ENCODE assay signal across 29 cellular contexts in the genomic region with DNA sequence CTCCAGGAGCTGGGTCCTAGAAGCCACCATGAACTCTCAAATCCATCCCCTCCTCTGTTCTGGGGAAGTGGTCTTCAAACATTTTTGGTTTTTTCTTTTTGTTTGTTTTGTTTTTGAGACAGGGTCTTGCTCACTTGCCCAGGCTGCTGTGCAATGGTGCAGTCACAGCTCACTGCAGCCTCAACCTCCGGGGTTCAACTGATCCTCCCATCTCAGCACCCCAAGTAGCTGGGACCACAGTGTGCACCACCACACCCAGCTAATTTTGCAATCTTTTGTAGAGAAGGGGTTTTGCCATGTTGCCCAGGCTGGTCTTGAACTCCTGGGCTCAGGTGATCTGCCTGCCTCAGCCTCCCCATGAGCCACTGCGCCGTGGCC.
"Had no signal": no experiment of that assay in that cellular context is flagged by ENCODE, and none has a peak within 500 bp of the region (broad histone marks: within the 10 kb centered on the region; RNA-seq: fewer than 3 reads in every experiment).

No MANE protein-coding gene starts in this region.

- H3K36me3 Mint-ChIP-seq: stimulated activated effector memory CD8-positive, alpha-beta T cell treated with anti-CD3 and anti-CD28 coated beads, Interleukin-12 subunit alpha, Interleukin-12 subunit beta, amount 100 ng/mL, for 72 hours; stimulated activated memory B cell treated with anti-CD40 and anti-IgM and Interleukin-4, amounts not matched to agents 10 μg/mL and 1 μg/mL and 100 μg/mL, for 72 hours; type B pancreatic cell had no signal

- FAIRE-seq: urothelium cell line had no signal

- H3K4me3 ChIP-seq: stomach, suprapubic skin, testis, thoracic aorta, thyroid gland, tibial artery, tibial nerve, transverse colon, upper lobe of left lung, upper lobe of right lung, uterus, vagina had no signal

- DNase-seq: stimulated activated CD4-positive, alpha-beta T cell treated with anti-CD3 and anti-CD28 coated beads, Interleukin-2, amount 100 ng/mL, for 48 hours; stimulated activated CD4-positive, alpha-beta T cell treated with anti-CD3 and anti-CD28 coated beads, Interleukin-4, amount 100 ng/mL, for 1 hour; stimulated activated CD4-positive, alpha-beta T cell treated with anti-CD3 and anti-CD28 coated beads, Interleukin-4, amount 100 ng/mL, for 24 hours; stimulated activated CD4-positive, alpha-beta T cell treated with anti-CD3 and anti-CD28 coated beads, Interleukin-4, amount 100 ng/mL, for 4 hours; stimulated activated CD8-positive, alpha-beta memory T cell treated with anti-CD3 and anti-CD28 coated beads, Interleukin-4, amount 100 ng/mL, for 48 hours; stimulated activated naive B cell treated with anti-CD40 and anti-IgM and Interleukin-4, amounts not matched to agents 10 μg/mL and 1 μg/mL and 100 μg/mL, for 72 hours; stimulated activated naive CD4-positive, alpha-beta T cell; stimulated activated naive CD4-positive, alpha-beta T cell treated with Interleukin-2 at 50 U/mL for 16 hours; stimulated activated naive CD8-positive, alpha-beta T cell treated with anti-CD3 and anti-CD28 coated beads, Interleukin-15, amount 100 ng/mL, for 72 hours; stimulated activated naive CD8-positive, alpha-beta T cell treated with anti-CD3 and anti-CD28 coated beads, Interleukin-15, Interleukin-2, amounts not matched to agents 100 U/mL and 50 U/mL, for 24 hours; stomach; substantia nigra; testis; thyroid gland; tibial artery; transverse colon; trophoblast cell; upper lobe of right lung; uterus had no signal

- H3K9me3 ChIP-seq: stomach, suprapubic skin, testis, thoracic aorta, thyroid gland, tibial artery, tibial nerve, transverse colon, upper lobe of left lung, upper lobe of right lung, uterus, vagina had no signal

- ATAC-seq: stimulated activated effector memory CD8-positive, alpha-beta T cell treated with anti-CD3 and anti-CD28 coated beads, Interleukin-12 subunit alpha, Interleukin-12 subunit beta, amount 100 ng/mL, for 72 hours; stimulated activated memory B cell treated with anti-CD40 and anti-IgM and Interleukin-4, amounts not matched to agents 10 μg/mL and 1 μg/mL and 100 μg/mL, for 72 hours; stimulated activated naive B cell treated with anti-CD40 and anti-IgM and Interleukin-4, amounts not matched to agents 10 μg/mL and 1 μg/mL and 100 μg/mL, for 72 hours; stimulated activated naive CD8-positive, alpha-beta T cell treated with anti-CD3 and anti-CD28 coated beads, Interleukin-15, amount 100 ng/mL, for 72 hours; stimulated activated naive CD8-positive, alpha-beta T cell treated with anti-CD3 and anti-CD28 coated beads, Interleukin-15, Interleukin-2, amounts not matched to agents 100 U/mL and 50 U/mL, for 24 hours; upper lobe of right lung had no signal

- H3K27me3 Mint-ChIP-seq: stimulated activated memory B cell treated with anti-CD40 and anti-IgM and Interleukin-4, amounts not matched to agents 10 μg/mL and 1 μg/mL and 100 μg/mL, for 72 hours; stimulated activated naive B cell treated with anti-CD40 and anti-IgM and Interleukin-4, amounts not matched to agents 10 μg/mL and 1 μg/mL and 100 μg/mL, for 72 hours; stimulated activated naive CD8-positive, alpha-beta T cell treated with anti-CD3 and anti-CD28 coated beads, Interleukin-15, amount 100 ng/mL, for 72 hours; stimulated activated naive CD8-positive, alpha-beta T cell treated with anti-CD3 and anti-CD28 coated beads, Interleukin-15, Interleukin-2, amounts not matched to agents 100 ng/mL and 50 ng/mL, for 24 hours; type B pancreatic cell had no signal

- H3K4me3 Mint-ChIP-seq: stimulated activated effector memory CD8-positive, alpha-beta T cell treated with anti-CD3 and anti-CD28 coated beads, Interleukin-12 subunit alpha, Interleukin-12 subunit beta, amount 100 ng/mL, for 72 hours; stimulated activated memory B cell treated with anti-CD40 and anti-IgM and Interleukin-4, amounts not matched to agents 10 μg/mL and 1 μg/mL and 100 μg/mL, for 72 hours; stimulated activated naive B cell treated with anti-CD40 and anti-IgM and Interleukin-4, amounts not matched to agents 10 μg/mL and 1 μg/mL and 100 μg/mL, for 72 hours; stimulated activated naive CD8-positive, alpha-beta T cell treated with anti-CD3 and anti-CD28 coated beads, Interleukin-15, amount 100 ng/mL, for 72 hours; stimulated activated naive CD8-positive, alpha-beta T cell treated with anti-CD3 and anti-CD28 coated beads, Interleukin-15, Interleukin-2, amounts not matched to agents 100 ng/mL and 50 ng/mL, for 24 hours; type B pancreatic cell had no signal

- H3K27ac Mint-ChIP-seq: stimulated activated effector memory CD8-positive, alpha-beta T cell treated with anti-CD3 and anti-CD28 coated beads, Interleukin-12 subunit alpha, Interleukin-12 subunit beta, amount 100 ng/mL, for 72 hours; stimulated activated memory B cell treated with anti-CD40 and anti-IgM and Interleukin-4, amounts not matched to agents 10 μg/mL and 1 μg/mL and 100 μg/mL, for 72 hours; stimulated activated naive B cell treated with anti-CD40 and anti-IgM and Interleukin-4, amounts not matched to agents 10 μg/mL and 1 μg/mL and 100 μg/mL, for 72 hours; stimulated activated naive CD8-positive, alpha-beta T cell treated with anti-CD3 and anti-CD28 coated beads, Interleukin-15, amount 100 ng/mL, for 72 hours; stimulated activated naive CD8-positive, alpha-beta T cell treated with anti-CD3 and anti-CD28 coated beads, Interleukin-15, Interleukin-2, amounts not matched to agents 100 ng/mL and 50 ng/mL, for 24 hours; type B pancreatic cell had no signal

- H3K4me1 ChIP-seq: testis, uterus had no signal

- H3K27me3 ChIP-seq: stomach, suprapubic skin, testis, thyroid gland, tibial artery, tibial nerve, transverse colon, upper lobe of left lung, upper lobe of right lung, uterus, vagina had no signal

- H3K36me3 ChIP-seq: uterus had no signal

- H3K4me1 Mint-ChIP-seq: stimulated activated naive CD8-positive, alpha-beta T cell treated with anti-CD3 and anti-CD28 coated beads, Interleukin-15, amount 100 ng/mL, for 72 hours had no signal

- H3K27ac ChIP-seq: stomach, suprapubic skin, testis, thoracic aorta, thyroid gland, tibial artery, tibial nerve, transverse colon, upper lobe of left lung, upper lobe of right lung, uterus, vagina had no signal
